Comparison of ENCODE assay signal across 1 cellular context in genomic region chr17:7513850-7514419, GRCh38.
TF ChIP-seq lines count a peak whose summit lies in the region.

No MANE protein-coding gene starts in this region.

TF ChIP-seq in SK-N-SH treated with all-trans-retinoic acid at 6 μM for 48 hours, 23 proteins besides CTCF, POLR2A, EP300 and RAD21 (continued from another document):
- no peak for TF ChIP-seq CREB5 (CRISPR knock-in tag; IDR thresholded peaks at IDR 0.05; ENCODE audit: low read depth)
- no peak for TF ChIP-seq ZNF8 (CRISPR knock-in tag; IDR thresholded peaks at IDR 0.05)
- no peak for TF ChIP-seq SNAI2 (CRISPR knock-in tag; IDR thresholded peaks at IDR 0.05)
- no peak for TF ChIP-seq PPARA (CRISPR knock-in tag; IDR thresholded peaks at IDR 0.05; ENCODE audit: borderline replicate concordance)
- TF ChIP-seq ZFP30 (CRISPR knock-in tag; IDR thresholded peaks at IDR 0.05) = no peak
- no peak for TF ChIP-seq ARNTL (CRISPR knock-in tag; IDR thresholded peaks at IDR 0.05; ENCODE audit: borderline replicate concordance, low read depth)
- TF ChIP-seq PATZ1 (CRISPR knock-in tag; IDR thresholded peaks at IDR 0.05; ENCODE audit: borderline replicate concordance) = no peak
- no peak for TF ChIP-seq ZC3H10 (CRISPR knock-in tag; IDR thresholded peaks at IDR 0.05)
- TF ChIP-seq GLIS3 (CRISPR knock-in tag; IDR thresholded peaks at IDR 0.05) = no peak
- no peak for TF ChIP-seq POU6F1 (CRISPR knock-in tag; IDR thresholded peaks at IDR 0.05; ENCODE audit: borderline replicate concordance, low read depth)
- no peak for TF ChIP-seq CSRNP3 (CRISPR knock-in tag; IDR thresholded peaks at IDR 0.05)
- no peak for TF ChIP-seq ZFP3 (CRISPR knock-in tag; IDR thresholded peaks at IDR 0.05)
- no peak for TF ChIP-seq CSDC2 (CRISPR knock-in tag; IDR thresholded peaks at IDR 0.05)
- TF ChIP-seq BACH2 (CRISPR knock-in tag; IDR thresholded peaks at IDR 0.05; ENCODE audit: borderline replicate concordance) = no peak
- TF ChIP-seq TOX (CRISPR knock-in tag; IDR thresholded peaks at IDR 0.05; ENCODE audit: borderline replicate concordance) = no peak
- no peak for TF ChIP-seq RARB (CRISPR knock-in tag; IDR thresholded peaks at IDR 0.05)
- TF ChIP-seq TSHZ2 (CRISPR knock-in tag; IDR thresholded peaks at IDR 0.05) = no peak
- no peak for TF ChIP-seq ZNF565 (CRISPR knock-in tag; conservative IDR thresholded peaks at IDR 0.05; ENCODE audit: low read depth)
